ENCODE assay signal across 11 cellular contexts in the genomic region with DNA sequence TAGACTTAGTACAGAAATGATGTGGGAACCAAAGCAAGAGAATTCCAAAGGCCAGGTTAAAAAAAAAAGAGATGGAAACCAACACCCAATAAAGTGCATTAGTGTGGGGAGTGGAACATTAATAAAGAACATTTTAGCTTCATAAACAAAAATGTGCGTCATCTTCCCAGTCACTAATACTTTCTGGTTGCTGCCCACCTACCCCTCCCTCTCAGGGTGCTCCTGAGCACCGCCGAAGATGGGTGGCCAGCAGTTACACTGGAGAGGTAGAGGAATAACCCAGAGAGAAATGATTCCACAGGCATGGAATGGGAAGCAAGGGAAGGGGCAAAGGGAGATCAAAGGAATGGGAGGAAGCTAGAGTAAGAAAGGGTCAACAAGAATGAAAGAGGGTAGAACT. TPM values are rescaled to one million over a fixed set of nuclear protein-coding genes. Genes with fewer than 3 reads are reported as not detected.
DNase-seq lines count a peak whose midpoint lies in the region; ATAC-seq, FAIRE-seq and TF ChIP-seq lines count a peak whose summit lies in the region.
"Had no signal": no experiment of that assay in that cellular context is flagged by ENCODE, and none has a peak within 500 bp of the region (broad histone marks: within the 10 kb centered on the region; RNA-seq: fewer than 3 reads in every experiment).

No MANE protein-coding gene starts in this region.

- ATAC-seq in SK-N-SH treated with all-trans-retinoic acid at 6 μM for 48 hours (no peak), K562 (no peak), HG02981 (IDR thresholded peaks at IDR 0.05; ENCODE audit: unreplicated experiment) (no peak), HG03039 (IDR thresholded peaks at IDR 0.05; ENCODE audit: unreplicated experiment) (no peak)
- ATAC-seq: natural killer cell had no signal

- H3K4me3 ChIP-seq in SK-N-SH (ENCODE audit: low read depth in 2 of 2, low read length in 1 of 2) (0 out of 4 replicates have a peak overlapping the region, but pooled peaks of 1 of the 2 experiments have one; percentile 1), K562 (no peak overlapping the region), mesenchymal stem cell (ENCODE audit: insufficient read depth in 1 of 2, low read depth in 1 of 2, low read length in 2 of 2) (peak overlapping the region in 1 of 2 experiments; percentile 65), uterus (peak overlapping the region in 1 of 2 donors; percentile 5)
- H3K4me3 ChIP-seq: thyroid gland had no signal

- H4K20me1 ChIP-seq in SK-N-SH (ENCODE audit: insufficient read depth) (no peaks in the 10 kb centered on the region), K562 (replicated peaks; ENCODE audit: control insufficient read depth, insufficient read depth, low read length) (no peaks in the 10 kb centered on the region)

- H3K79me1 ChIP-seq in mesenchymal stem cell (replicated peaks; ENCODE audit: low read length, poor library complexity, severe bottlenecking), result peaks cover 7% of the 10 kb centered on the region

- H3K23ac ChIP-seq in mesenchymal stem cell (ENCODE audit: low read length in 2 of 2), result no peak overlapping the region

- H2BK12ac ChIP-seq in mesenchymal stem cell (ENCODE audit: low read length in 2 of 2), result no peak overlapping the region

- in situ Hi-C loops in K562 (cut with MboI), result no loop called here

- H3K9ac ChIP-seq in SK-N-SH, result no peak overlapping the region
- 0 out of 4 replicates have a peak overlapping the region, but pooled peaks of 1 of the 2 experiments have one; percentile 28 for H3K9ac ChIP-seq in K562 (ENCODE audit: insufficient read depth in 1 of 2, low read depth in 2 of 2, low read length in 2 of 2)
- peak overlapping the region; percentile 86 for H3K9ac ChIP-seq in mesenchymal stem cell (ENCODE audit: low read length)

- no peak for TF ChIP-seq POLR2A in K562 (conservative IDR thresholded peaks at IDR 0.05)
- TF ChIP-seq POLR2A in uterus (IDR thresholded peaks at IDR 0.05), result peak in 1 of 2 donors; percentile 38

- TF ChIP-seq EP300 in SK-N-SH (IDR thresholded peaks at IDR 0.05; ENCODE audit: borderline replicate concordance in 1 of 2, low read depth in 1 of 2, low read length in 1 of 2) (no peak), K562 (IDR thresholded peaks at IDR 0.05; ENCODE audit: low read length) (no peak)

- no peak for TF ChIP-seq RAD21 in SK-N-SH (IDR thresholded peaks at IDR 0.05; ENCODE audit: low read length)
- no peak for TF ChIP-seq RAD21 in K562 (CRISPR knock-in tag; conservative IDR thresholded peaks at IDR 0.05 in 1 of 2, IDR thresholded peaks at IDR 0.05 in 1 of 2)

- peak overlapping the region in 1 of 2 experiments; percentile 9 for H3K18ac ChIP-seq in mesenchymal stem cell (ENCODE audit: low read depth in 1 of 2, low read length in 2 of 2)

- H2BK120ac ChIP-seq in mesenchymal stem cell (ENCODE audit: low read depth, low read length), result no peak overlapping the region

- FAIRE-seq in K562 (lab: Jason Lieb, UNC), result peak; percentile 46

- no peaks in the 10 kb centered on the region for H3K27me3 ChIP-seq in SK-N-SH (ENCODE audit: insufficient read depth)
- no peaks in the 10 kb centered on the region for H3K27me3 ChIP-seq in K562 (ENCODE audit: control insufficient read depth in 2 of 2, insufficient read depth in 2 of 2, low read length in 2 of 2)
- H3K27me3 ChIP-seq in mesenchymal stem cell (ENCODE audit: control insufficient read depth in 1 of 2, insufficient read depth in 1 of 2, low read length in 2 of 2), result no peaks in the 10 kb centered on the region
- H3K27me3 ChIP-seq in uterus, result no peaks in the 10 kb centered on the region
- H3K27me3 ChIP-seq: thyroid gland had no signal

- no peak overlapping the region for H3K14ac ChIP-seq in mesenchymal stem cell (ENCODE audit: low read length in 2 of 2)

- peak overlapping the region; percentile 66 for H3K4me2 ChIP-seq in SK-N-SH
- peak overlapping the region; percentile 58 for H3K4me2 ChIP-seq in K562 (ENCODE audit: insufficient read depth, low read length)
- no peak overlapping the region for H3K4me2 ChIP-seq in mesenchymal stem cell (ENCODE audit: low read length, poor library complexity, severe bottlenecking)

- intact Hi-C loops in K562 (cut with micrococcal nuclease), result no loop called here
- intact Hi-C loops in uterus (cut with DNase I; ENCODE audit: low total_unique reads), result no loop called here

- no peaks in the 10 kb centered on the region for H3K9me1 ChIP-seq in K562 (ENCODE audit: control insufficient read depth, insufficient read depth, low read length)

- CTCF ChIA-PET in SK-N-SH (lab: Yijun Ruan, JAX), result interaction anchor here (0.7 to 2.6 kb wide), 5 partner anchors 15 to 175 kb away, joined by 3 to 9 read pairs (median 4); no protein-coding TSS in a partner anchor
- CTCF ChIA-PET in K562 (lab: Yijun Ruan, JAX; ENCODE audit: low intra/inter-chr PET ratio), result no interaction called here

- H3K27ac ChIP-seq in SK-N-SH (ENCODE audit: low read depth in 2 of 2, low read length in 1 of 2) (peak overlapping the region; percentile 69 to 100; a peak in 3 of 4 replicates), K562 (ENCODE audit: extremely low read depth, low read depth, low read length) (no peak overlapping the region; the same call in 2 of the 3 replicates), mesenchymal stem cell (ENCODE audit: low read length, poor library complexity, severe bottlenecking) (no peak overlapping the region), uterus (peak overlapping the region; percentile 97 to 98)

- no peak overlapping the region for H4K91ac ChIP-seq in mesenchymal stem cell (ENCODE audit: low read length)

- peaks cover 19 to 31% of the 10 kb centered on the region in 2 experiments for H3K36me3 ChIP-seq in SK-N-SH (replicated peaks in 1 of 2; ENCODE audit: control insufficient read depth in 1 of 2, insufficient read depth in 2 of 2, low read length in 1 of 2)
- peaks cover 30% of the 10 kb centered on the region; the same call in 2 of the 3 replicates for H3K36me3 ChIP-seq in K562 (ENCODE audit: control insufficient read depth, insufficient read depth, low read length)
- peaks cover 4 to 45% of the 10 kb centered on the region in 2 experiments for H3K36me3 ChIP-seq in mesenchymal stem cell (ENCODE audit: control insufficient read depth in 1 of 2, insufficient read depth in 2 of 2, low read depth in 1 of 2, low read length in 2 of 2)
- H3K36me3 ChIP-seq in uterus, result no peaks in the 10 kb centered on the region
- H3K36me3 ChIP-seq: thyroid gland had no signal

- no peaks in the 10 kb centered on the region for H3K9me3 ChIP-seq in SK-N-SH
- H3K9me3 ChIP-seq in K562 (replicated peaks; ENCODE audit: control insufficient read depth, insufficient read depth, low read depth, low read length), result no peaks in the 10 kb centered on the region
- no peaks in the 10 kb centered on the region for H3K9me3 ChIP-seq in mesenchymal stem cell (ENCODE audit: control insufficient read depth, low read length)
- H3K9me3 ChIP-seq in uterus, result no peaks in the 10 kb centered on the region
- H3K9me3 ChIP-seq: thyroid gland had no signal

- peak overlapping the region; percentile 62 for H4K8ac ChIP-seq in mesenchymal stem cell (ENCODE audit: low read length)

- H3K79me2 ChIP-seq in SK-N-SH (ENCODE audit: insufficient read depth) (peaks cover 16% of the 10 kb centered on the region), K562 (ENCODE audit: control insufficient read depth, insufficient read depth, low read length) (peaks cover 40% of the 10 kb centered on the region)

- H3F3A ChIP-seq in SK-N-SH (replicated peaks; ENCODE audit: insufficient read depth), result peaks cover 32% of the 10 kb centered on the region

- H3K4me1 ChIP-seq in SK-N-SH (ENCODE audit: control insufficient read depth in 1 of 2, insufficient read depth in 2 of 2, low read depth in 1 of 2, low read length in 1 of 2), result peaks cover 13 to 54% of the 10 kb centered on the region in 2 experiments
- H3K4me1 ChIP-seq in K562 (replicated peaks in 1 of 2; ENCODE audit: control insufficient read depth in 2 of 2, insufficient read depth in 2 of 2, low read length in 2 of 2), result peaks cover 23 to 31% of the 10 kb centered on the region in 2 experiments
- H3K4me1 ChIP-seq in mesenchymal stem cell (ENCODE audit: control insufficient read depth, insufficient read depth, low read depth, low read length), result peaks cover 6% of the 10 kb centered on the region
- peaks cover 0 to 4% of the 10 kb centered on the region in 2 donors for H3K4me1 ChIP-seq in uterus

- no peak overlapping the region for H2AK5ac ChIP-seq in mesenchymal stem cell (ENCODE audit: low read length, severe bottlenecking)

- POLR2A ChIA-PET in SK-N-SH (lab: Yijun Ruan, JAX) (no interaction called here), K562 (lab: Yijun Ruan, JAX) (interaction anchor here (0.5 to 2.1 kb wide), 7 partner anchors 9 to 316 kb away, joined by 3 to 13 read pairs (median 3); partner anchors contain the start of genes KDM6B and NAA38)

- H2AFZ ChIP-seq in SK-N-SH (ENCODE audit: low read depth) (no peak overlapping the region), K562 (ENCODE audit: low read depth, low read length) (no peak overlapping the region), mesenchymal stem cell (ENCODE audit: low read depth, low read length) (no peak overlapping the region)

- H3K9me2 ChIP-seq in SK-N-SH, result no peaks in the 10 kb centered on the region

- H3K4ac ChIP-seq in mesenchymal stem cell (ENCODE audit: low read depth in 1 of 2, low read length in 2 of 2), result peak overlapping the region in 1 of 2 experiments; percentile 24

- DNase-seq in SK-N-SH (no peak), K562 (ENCODE audit: extremely low read depth in 1 of 4, low spot score in 3 of 4) (no peak), mesenchymal stem cell (no peak), uterus (no peak), GM20000 (ENCODE audit: low spot score) (no peak)
- DNase-seq: natural killer cell, NCI-H226, thyroid gland had no signal

- H2BK15ac ChIP-seq in mesenchymal stem cell (ENCODE audit: low read depth, poor library complexity, severe bottlenecking), result no peak overlapping the region

- no TSS peak for BruUV-seq in K562 (replicated peaks; lab: Mats Ljungman, UMichigan)

- WGBS in SK-N-SH (ENCODE audit: low lambda C conversion rate), result 63% methylated on average over 3 of the region's 3 CpGs
- WGBS in K562 (ENCODE audit: insufficient coverage, low coverage, missing lambda C conversion rate), result 61% methylated on average over 3 of the region's 3 CpGs
- 89% methylated on average over 2 of the region's 3 CpGs for WGBS in mesenchymal stem cell

- no peak overlapping the region for H2BK5ac ChIP-seq in mesenchymal stem cell (ENCODE audit: low read depth, low read length, poor library complexity, severe bottlenecking)

- TF ChIP-seq CTCF in SK-N-SH (IDR thresholded peaks at IDR 0.05), result no peak
- TF ChIP-seq CTCF in K562 (IDR thresholded peaks at IDR 0.05 in 2 of 3, conservative IDR thresholded peaks at IDR 0.05 in 1 of 3; ENCODE audit: insufficient read depth in 2 of 3, low read depth in 1 of 3, low read length in 3 of 3), result no peak
- no peak for TF ChIP-seq CTCF in uterus (IDR thresholded peaks at IDR 0.05)
- TF ChIP-seq CTCF in GM20000 (IDR thresholded peaks at IDR 0.05; ENCODE audit: extremely low read depth, missing control alignments), result no peak

RNA-seq across cellular contexts. Expression of gene CHD3, which starts 6.0 kb away (rescaled TPM):
- 55.2 and 56.2 TPM in 2 replicates for polyA plus RNA-seq in SK-N-SH (2012; rRNA removed)
- 26.4 and 34.7 TPM in 2 replicates for polyA plus RNA-seq in SK-N-SH (2012; cell fraction: cytosol; rRNA removed)
- polyA plus RNA-seq in SK-N-SH (2012; cell fraction: nucleus; rRNA removed), result 200 and 219 TPM in 2 replicates
- 101 and 117 TPM in 2 replicates for total RNA-seq in K562 (2011; cell fraction: chromatin; rRNA removed; ENCODE audit: low replicate concordance)
- 47.2 and 48.0 TPM in 2 replicates for total RNA-seq in K562 (2011; cell fraction: nucleolus; rRNA removed)
- total RNA-seq in K562 (2011; cell fraction: nucleoplasm; rRNA removed), result 69.7 and 83.1 TPM in 2 replicates
- total RNA-seq in K562 (2014; rRNA removed), result 34.8 and 36.7 TPM in 2 replicates
- 14.6 and 15.2 TPM in 2 replicates for total RNA-seq in K562 (2014; rRNA removed; fragmentation: Illumina TruSeq; extraction: Trizol)
- 19.8 and 21.2 TPM in 2 replicates for total RNA-seq in K562 (2015; rRNA removed; fragmentation: Illumina TruSeq; extraction: Trizol)
- 30.6 and 38.2 TPM in 2 replicates for total RNA-seq in K562 (2021)
- polyA plus RNA-seq in K562 (2011; rRNA removed), result 12.2 and 15.7 TPM in 2 replicates
- polyA plus RNA-seq in K562 (2011; cell fraction: cytosol; rRNA removed), result 16.1 and 25.2 TPM in 2 replicates
- polyA plus RNA-seq in K562 (2011; cell fraction: nucleus; rRNA removed), result 70.0 and 86.2 TPM in 2 replicates
- polyA plus RNA-seq in K562 (2012), result 29.2 and 37.9 TPM in 2 replicates
- 24.7 and 24.8 TPM in 2 replicates for polyA plus RNA-seq in K562 (2014; fragmentation: Illumina TruSeq; extraction: Trizol)
- under 1 TPM; 0.39 to 0.63 TPM for polyA plus RNA-seq in K562 (2014; fragmentation: Nextera tagmentation; extraction: Ambion mirVana)
- 27.8 and 33.9 TPM in 2 replicates for polyA plus RNA-seq in K562 (2014; rRNA removed)
- polyA minus RNA-seq in K562 (2011; rRNA and poly(A)+ RNA removed), result 23.8 TPM in 2 replicates
- 17.8 and 29.3 TPM in 2 replicates for polyA minus RNA-seq in K562 (2011; cell fraction: cytosol; rRNA and poly(A)+ RNA removed)
- polyA minus RNA-seq in K562 (2011; cell fraction: nucleus; rRNA and poly(A)+ RNA removed), result 24.1 and 28.0 TPM in 2 replicates
- 56.3 TPM for polyA plus RNA-seq in mesenchymal stem cell (2013, experiment 1 of 2)
- 50.2 TPM for polyA plus RNA-seq in mesenchymal stem cell (2013, experiment 2 of 2)
- 100 to 1,000 TPM in 3 of 4 donors, 10 to 100 TPM in 1; 81.0 to 165 (median 133) TPM for total RNA-seq in uterus

RNA-seq across cellular contexts. Expression of gene CYB5D1, which starts 24.8 kb away (rescaled TPM):
- polyA plus RNA-seq in SK-N-SH (2012; rRNA removed) (8.8 and 9.8 TPM in 2 replicates), K562 (2011; rRNA removed) (4.2 and 7.2 TPM in 2 replicates), K562 (2014; fragmentation: Illumina TruSeq; extraction: Trizol) (7.3 and 7.9 TPM in 2 replicates), K562 (2014; fragmentation: Nextera tagmentation; extraction: Ambion mirVana) (1 to 10 TPM; 2.4 to 5.7 TPM), K562 (2014; rRNA removed) (4.8 and 7.5 TPM in 2 replicates)
- polyA plus RNA-seq in SK-N-SH (2012; cell fraction: cytosol; rRNA removed), result 8.5 and 9.4 TPM in 2 replicates
- 11.6 and 16.8 TPM in 2 replicates for polyA plus RNA-seq in SK-N-SH (2012; cell fraction: nucleus; rRNA removed)
- total RNA-seq in K562 (2011; cell fraction: chromatin; rRNA removed; ENCODE audit: low replicate concordance), result 5.6 and 9.9 TPM in 2 replicates
- total RNA-seq in K562 (2011; cell fraction: nucleolus; rRNA removed), result 6.5 and 8.8 TPM in 2 replicates
- total RNA-seq in K562 (2011; cell fraction: nucleoplasm; rRNA removed), result 5.0 and 6.4 TPM in 2 replicates
- total RNA-seq in K562 (2014; rRNA removed) (4.7 and 6.0 TPM in 2 replicates), K562 (2014; rRNA removed; fragmentation: Illumina TruSeq; extraction: Trizol) (5.7 and 5.8 TPM in 2 replicates), K562 (2015; rRNA removed; fragmentation: Illumina TruSeq; extraction: Trizol) (6.4 and 7.6 TPM in 2 replicates), K562 (2021) (6.9 and 7.8 TPM in 2 replicates), uterus (10 to 100 TPM in 3 of 4 donors, 1 to 10 TPM in 1; 3.1 to 17.6 (median 16.2) TPM)
- 4.6 and 5.4 TPM in 2 replicates for polyA plus RNA-seq in K562 (2011; cell fraction: cytosol; rRNA removed)
- 7.7 and 13.1 TPM in 2 replicates for polyA plus RNA-seq in K562 (2011; cell fraction: nucleus; rRNA removed)
- polyA plus RNA-seq in K562 (2012), result 2.8 and 5.2 TPM in 2 replicates
- polyA minus RNA-seq in K562 (2011; rRNA and poly(A)+ RNA removed), result 2.1 and 5.2 TPM in 2 replicates
- polyA minus RNA-seq in K562 (2011; cell fraction: cytosol; rRNA and poly(A)+ RNA removed), result 1.9 and 2.5 TPM in 2 replicates
- polyA minus RNA-seq in K562 (2011; cell fraction: nucleus; rRNA and poly(A)+ RNA removed), result 5.5 and 8.3 TPM in 2 replicates
- 7.9 TPM for polyA plus RNA-seq in mesenchymal stem cell (2013, experiment 1 of 2)
- polyA plus RNA-seq in mesenchymal stem cell (2013, experiment 2 of 2), result 8.0 TPM

RNA-seq across cellular contexts. Expression of gene NAA38, which starts 25.3 kb away (rescaled TPM):
- 133 and 202 TPM in 2 replicates for polyA plus RNA-seq in SK-N-SH (2012; rRNA removed)
- 105 and 121 TPM in 2 replicates for polyA plus RNA-seq in SK-N-SH (2012; cell fraction: cytosol; rRNA removed)
- 74.0 and 122 TPM in 2 replicates for polyA plus RNA-seq in SK-N-SH (2012; cell fraction: nucleus; rRNA removed)
- 6.8 and 9.8 TPM in 2 replicates for total RNA-seq in K562 (2011; cell fraction: chromatin; rRNA removed; ENCODE audit: low replicate concordance)
- 15.5 and 19.7 TPM in 2 replicates for total RNA-seq in K562 (2011; cell fraction: nucleolus; rRNA removed)
- 10.8 and 15.5 TPM in 2 replicates for total RNA-seq in K562 (2011; cell fraction: nucleoplasm; rRNA removed)
- total RNA-seq in K562 (2014; rRNA removed), result 99.8 TPM in 2 replicates
- total RNA-seq in K562 (2014; rRNA removed; fragmentation: Illumina TruSeq; extraction: Trizol), result 13.3 and 16.4 TPM in 2 replicates
- total RNA-seq in K562 (2015; rRNA removed; fragmentation: Illumina TruSeq; extraction: Trizol), result 52.6 and 57.3 TPM in 2 replicates
- total RNA-seq in K562 (2021), result 54.7 and 61.2 TPM in 2 replicates
- 34.5 and 39.9 TPM in 2 replicates for polyA plus RNA-seq in K562 (2011; rRNA removed)
- 53.5 and 108 TPM in 2 replicates for polyA plus RNA-seq in K562 (2011; cell fraction: cytosol; rRNA removed)
- 33.4 and 45.6 TPM in 2 replicates for polyA plus RNA-seq in K562 (2011; cell fraction: nucleus; rRNA removed)
- polyA plus RNA-seq in K562 (2012), result 56.0 and 83.5 TPM in 2 replicates
- polyA plus RNA-seq in K562 (2014; fragmentation: Illumina TruSeq; extraction: Trizol), result 19.1 and 32.8 TPM in 2 replicates
- 10 to 100 TPM; 70.4 to 90.4 TPM for polyA plus RNA-seq in K562 (2014; fragmentation: Nextera tagmentation; extraction: Ambion mirVana)
- polyA plus RNA-seq in K562 (2014; rRNA removed), result 87.3 and 104 TPM in 2 replicates
- polyA minus RNA-seq in K562 (2011; rRNA and poly(A)+ RNA removed), result 4.0 and 5.2 TPM in 2 replicates
- polyA minus RNA-seq in K562 (2011; cell fraction: cytosol; rRNA and poly(A)+ RNA removed), result 26.4 and 63.1 TPM in 2 replicates
- polyA minus RNA-seq in K562 (2011; cell fraction: nucleus; rRNA and poly(A)+ RNA removed), result 11.7 and 17.4 TPM in 2 replicates
- polyA plus RNA-seq in mesenchymal stem cell (2013, experiment 1 of 2), result 98.1 TPM
- 95.0 TPM for polyA plus RNA-seq in mesenchymal stem cell (2013, experiment 2 of 2)
- total RNA-seq in uterus, result 10 to 100 TPM in 3 of 4 donors, 1 to 10 TPM in 1; 3.6 to 94.7 (median 48.1) TPM

RNA-seq across cellular contexts. Expression of gene TMEM88, which starts 27.8 kb away (rescaled TPM):
- polyA plus RNA-seq in SK-N-SH (2012; rRNA removed) (0.83 and 1.2 TPM in 2 replicates), K562 (2011; rRNA removed) (0.12 and 0.13 TPM in 2 replicates), K562 (2014; fragmentation: Illumina TruSeq; extraction: Trizol) (0.42 TPM in 2 replicates), K562 (2014; fragmentation: Nextera tagmentation; extraction: Ambion mirVana) (under 1 TPM in 1 of 2 experiments, not detected in 1; 0.10 TPM), K562 (2014; rRNA removed) (0.40 TPM in 1 of 2 replicates, not detected in the other)
- polyA plus RNA-seq in SK-N-SH (2012; cell fraction: cytosol; rRNA removed), result 0.18 and 0.53 TPM in 2 replicates
- 10.9 and 14.0 TPM in 2 replicates for polyA plus RNA-seq in SK-N-SH (2012; cell fraction: nucleus; rRNA removed)
- 4.3 and 8.8 TPM in 2 replicates for total RNA-seq in K562 (2011; cell fraction: chromatin; rRNA removed; ENCODE audit: low replicate concordance)
- 3.3 and 4.3 TPM in 2 replicates for total RNA-seq in K562 (2011; cell fraction: nucleolus; rRNA removed)
- total RNA-seq in K562 (2011; cell fraction: nucleoplasm; rRNA removed), result 2.1 and 4.4 TPM in 2 replicates
- total RNA-seq in K562 (2014; rRNA removed) (0.32 TPM in 1 of 2 replicates, not detected in the other), K562 (2014; rRNA removed; fragmentation: Illumina TruSeq; extraction: Trizol) (not detected in 2 replicates), K562 (2015; rRNA removed; fragmentation: Illumina TruSeq; extraction: Trizol) (not detected in 2 replicates), K562 (2021) (1.0 and 1.4 TPM in 2 replicates), uterus (10 to 100 TPM in 3 of 4 donors, 1 to 10 TPM in 1; 7.3 to 68.1 (median 28.1) TPM)
- polyA plus RNA-seq in K562 (2011; cell fraction: cytosol; rRNA removed), result 0.16 and 0.18 TPM in 2 replicates
- 1.1 and 2.4 TPM in 2 replicates for polyA plus RNA-seq in K562 (2011; cell fraction: nucleus; rRNA removed)
- 0.33 and 1.8 TPM in 2 replicates for polyA plus RNA-seq in K562 (2012)
- not detected in 2 replicates for polyA minus RNA-seq in K562 (2011; rRNA and poly(A)+ RNA removed)
- not detected in 2 replicates for polyA minus RNA-seq in K562 (2011; cell fraction: cytosol; rRNA and poly(A)+ RNA removed)
- polyA minus RNA-seq in K562 (2011; cell fraction: nucleus; rRNA and poly(A)+ RNA removed), result 0.27 and 0.78 TPM in 2 replicates
- 79.2 TPM for polyA plus RNA-seq in mesenchymal stem cell (2013, experiment 1 of 2)
- polyA plus RNA-seq in mesenchymal stem cell (2013, experiment 2 of 2), result 76.9 TPM

RNA-seq across cellular contexts. Expression of gene RNF227, which starts 33.5 kb away (rescaled TPM):
- polyA plus RNA-seq in SK-N-SH (2012; rRNA removed) (7.4 and 9.0 TPM in 2 replicates), K562 (2011; rRNA removed) (3.0 and 3.3 TPM in 2 replicates), K562 (2014; fragmentation: Illumina TruSeq; extraction: Trizol) (2.8 and 3.0 TPM in 2 replicates), K562 (2014; fragmentation: Nextera tagmentation; extraction: Ambion mirVana) (1 to 10 TPM; 1.1 to 1.5 TPM), K562 (2014; rRNA removed) (4.7 and 6.7 TPM in 2 replicates)
- polyA plus RNA-seq in SK-N-SH (2012; cell fraction: cytosol; rRNA removed), result 6.0 and 10.3 TPM in 2 replicates
- 10.3 and 20.5 TPM in 2 replicates for polyA plus RNA-seq in SK-N-SH (2012; cell fraction: nucleus; rRNA removed)
- 2.7 and 3.7 TPM in 2 replicates for total RNA-seq in K562 (2011; cell fraction: chromatin; rRNA removed; ENCODE audit: low replicate concordance)
- 4.3 and 5.0 TPM in 2 replicates for total RNA-seq in K562 (2011; cell fraction: nucleolus; rRNA removed)
- total RNA-seq in K562 (2011; cell fraction: nucleoplasm; rRNA removed), result 3.4 and 7.3 TPM in 2 replicates
- total RNA-seq in K562 (2014; rRNA removed) (1.9 and 4.1 TPM in 2 replicates), K562 (2014; rRNA removed; fragmentation: Illumina TruSeq; extraction: Trizol) (2.2 and 2.3 TPM in 2 replicates), K562 (2015; rRNA removed; fragmentation: Illumina TruSeq; extraction: Trizol) (2.1 and 2.2 TPM in 2 replicates), K562 (2021) (2.1 and 2.3 TPM in 2 replicates), uterus (1 to 10 TPM in 3 of 4 donors, under 1 TPM in 1; under 0.01 to 9.8 (median 5.3) TPM)
- polyA plus RNA-seq in K562 (2011; cell fraction: cytosol; rRNA removed), result 3.0 and 4.2 TPM in 2 replicates
- polyA plus RNA-seq in K562 (2011; cell fraction: nucleus; rRNA removed), result 1.7 and 1.9 TPM in 2 replicates
- polyA plus RNA-seq in K562 (2012), result 1.2 and 1.4 TPM in 2 replicates
- polyA minus RNA-seq in K562 (2011; rRNA and poly(A)+ RNA removed), result 0.75 and 1.2 TPM in 2 replicates
- 0.86 and 2.0 TPM in 2 replicates for polyA minus RNA-seq in K562 (2011; cell fraction: cytosol; rRNA and poly(A)+ RNA removed)
- 0.81 and 1.4 TPM in 2 replicates for polyA minus RNA-seq in K562 (2011; cell fraction: nucleus; rRNA and poly(A)+ RNA removed)
- 0.39 TPM for polyA plus RNA-seq in mesenchymal stem cell (2013, experiment 1 of 2)
- 0.38 TPM for polyA plus RNA-seq in mesenchymal stem cell (2013, experiment 2 of 2)

Comparison
In these comparisons a context has a peak if more than half of its experiments do, and no peak if none do; other contexts are left out.
1. H3K27ac ChIP-seq: peak in SK-N-SH (2 of 2) and uterus (2 of 2); none in K562 (single experiment) and mesenchymal stem cell (single experiment).